35 cellular contexts compared by ENCODE assay signal in genomic region chr10:68079434-68079833, GRCh38.
"Had no signal": no experiment of that assay in that cellular context is flagged by ENCODE, and none has a peak within 500 bp of the region (broad histone marks: within the 10 kb centered on the region; RNA-seq: fewer than 3 reads in every experiment).

No MANE protein-coding gene starts in this region.

- H3K27me3 ChIP-seq: MG63 had no signal

- H3K4me3 ChIP-seq: MG63 had no signal

- H3K9me3 ChIP-seq: MG63 had no signal

- H3K36me3 ChIP-seq: MG63 had no signal

- DNase-seq: Karpas-422, Kasumi-1, MG63, MM.1S, MV-4-11, NCI-H1048, NCI-H1092, NCI-H1092 treated with DMSO at 0.1 percent for 48 hours, NCI-H1105, NCI-H1105 treated with DMSO at 0.1 percent for 48 hours, NCI-H1417, NCI-H1417 treated with DMSO at 0.1 percent for 48 hours, NCI-H1436, NCI-H1436 treated with DMSO at 0.1 percent for 48 hours, NCI-H146, NCI-H1694, NCI-H1694 treated with DMSO at 0.1 percent for 48 hours, NCI-H187, NCI-H187 treated with DMSO at 0.1 percent for 48 hours, NCI-H1930, NCI-H2029, NCI-H2029 treated with DMSO at 0.1 percent for 48 hours, NCI-H2081, NCI-H2081 treated with DMSO at 0.1 percent for 48 hours, NCI-H2107, NCI-H2171, NCI-H2171 treated with DMSO at 0.1 percent for 48 hours, NCI-H2227 treated with DMSO at 0.1 percent for 48 hours, NCI-H226, NCI-H345, NCI-H446, NCI-H446 treated with DMSO at 0.1 percent for 48 hours, NCI-H510A, NCI-H510A treated with DMSO at 0.1 percent for 48 hours, NCI-H524 had no signal
